Comparison of ENCODE assay signal across 20 cellular contexts in the genomic region with DNA sequence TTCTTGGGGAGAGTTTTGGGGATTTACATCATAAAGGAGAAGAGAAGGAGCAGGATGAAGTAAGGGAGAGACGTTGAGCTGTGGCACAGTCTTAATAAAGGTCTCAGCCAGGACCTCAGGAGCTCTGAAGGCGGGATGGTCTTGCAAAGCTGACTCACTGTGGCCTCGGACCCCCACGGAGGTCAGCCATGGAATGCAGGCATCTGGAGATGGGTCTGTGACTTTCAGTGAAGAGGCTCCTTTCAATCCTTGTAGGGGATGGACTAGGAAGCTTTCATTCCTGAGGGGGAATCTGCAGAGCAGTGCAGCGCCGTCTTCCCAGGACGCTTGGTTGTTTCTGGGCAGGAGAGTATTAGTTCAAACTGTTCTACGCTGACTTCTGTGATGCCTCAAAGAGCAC.
"Had no signal": no experiment of that assay in that cellular context is flagged by ENCODE, and none has a peak within 500 bp of the region (broad histone marks: within the 10 kb centered on the region; RNA-seq: fewer than 3 reads in every experiment).

No MANE protein-coding gene starts in this region.

- H3K36me3 ChIP-seq: prostate gland had no signal

- DNase-seq: activated CD4-positive, alpha-beta T cell treated with anti-CD3 and anti-CD28 coated beads, Interleukin-2, amount 50 U/mL, for 1 hour; activated CD4-positive, CD25-positive, alpha-beta regulatory T cell; activated effector memory CD4-positive, alpha-beta T cell treated with Interleukin-2 at 50 U/mL for 16 hours; activated T-cell treated with anti-CD3 and anti-CD28 coated beads, Interleukin-2, amount 50 U/mL, for 1 hour; effector CD4-positive, alpha-beta T cell; foreskin melanocyte; left cardiac atrium; naive thymus-derived CD4-positive, alpha-beta T cell; occipital lobe; stimulated activated CD4-positive, alpha-beta T cell treated with anti-CD3 and anti-CD28 coated beads, Interleukin-12 subunit alpha, Interleukin-12 subunit beta, amount 100 ng/mL, for 4 hours; stimulated activated naive CD4-positive, alpha-beta T cell; substantia nigra; T-helper 2 cell; trophoblast cell had no signal

- H3K27ac ChIP-seq: prostate gland had no signal

- ATAC-seq: activated naive CD4-positive, alpha-beta T cell treated with anti-CD3 and anti-CD28 coated beads, Interleukin-2, amount 50 U/mL, for 72 hours; left cardiac atrium; naive thymus-derived CD4-positive, alpha-beta T cell; sciatic nerve had no signal

- H3K36me3 Mint-ChIP-seq: activated naive CD4-positive, alpha-beta T cell treated with anti-CD3 and anti-CD28 coated beads, Interleukin-2, amount 50 U/mL, for 72 hours; naive thymus-derived CD4-positive, alpha-beta T cell had no signal

- H3K4me1 ChIP-seq: prostate gland had no signal

- FAIRE-seq: colon, TTC549 had no signal

- H3K4me3 ChIP-seq: lung, prostate gland had no signal

- H3K9me3 ChIP-seq: prostate gland had no signal

- H3K4me3 Mint-ChIP-seq: naive thymus-derived CD4-positive, alpha-beta T cell had no signal

- H3K4me1 Mint-ChIP-seq: naive thymus-derived CD4-positive, alpha-beta T cell had no signal

- H3K27ac Mint-ChIP-seq: activated naive CD4-positive, alpha-beta T cell treated with anti-CD3 and anti-CD28 coated beads, Interleukin-2, amount 50 U/mL, for 72 hours; naive thymus-derived CD4-positive, alpha-beta T cell had no signal

- H3K27me3 Mint-ChIP-seq: naive thymus-derived CD4-positive, alpha-beta T cell had no signal
